9 cellular contexts compared by ENCODE assay signal in the genomic region with DNA sequence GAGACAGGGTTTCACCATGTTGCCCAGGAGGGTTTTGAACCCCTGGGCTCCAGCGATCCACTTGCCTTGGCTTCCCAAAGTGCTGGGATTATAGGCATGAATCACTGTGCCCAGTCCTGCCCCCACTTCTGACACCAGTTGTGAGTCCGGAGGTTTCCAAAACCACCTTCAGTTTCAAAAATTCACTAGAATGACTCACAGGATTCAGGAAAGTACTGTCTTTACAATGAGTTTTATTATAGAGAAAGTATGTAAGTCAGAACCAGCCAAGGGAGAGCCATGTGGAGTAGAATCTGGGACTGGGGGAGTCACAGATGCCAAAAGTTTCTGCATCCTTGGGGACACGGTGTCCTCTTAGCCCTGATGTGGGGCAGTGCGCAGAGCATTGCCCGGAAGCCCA. TPM values are rescaled to one million over a fixed set of nuclear protein-coding genes. Genes with fewer than 3 reads are reported as not detected.
DNase-seq lines count a peak whose midpoint lies in the region; ATAC-seq and TF ChIP-seq lines count a peak whose summit lies in the region.
"Had no signal": no experiment of that assay in that cellular context is flagged by ENCODE, and none has a peak within 500 bp of the region (broad histone marks: within the 10 kb centered on the region; RNA-seq: fewer than 3 reads in every experiment).

No MANE protein-coding gene starts in this region.

- H3K27me3 Mint-ChIP-seq in CD4-positive, alpha-beta T cell: no peaks in the 10 kb centered on the region
- H3K27me3 Mint-ChIP-seq in central memory CD8-positive, alpha-beta T cell: no peaks in the 10 kb centered on the region
- H3K27me3 Mint-ChIP-seq: naive thymus-derived CD4-positive, alpha-beta T cell had no signal

- peak overlapping the region; percentile 91 for H2BK5ac ChIP-seq in IMR-90 (ENCODE audit: low read depth, low read length, poor library complexity, severe bottlenecking)

- H3K79me1 ChIP-seq in IMR-90 (ENCODE audit: low read depth in 1 of 2, low read length in 2 of 2): peaks cover 22 to 64% of the 10 kb centered on the region in 2 experiments

- peaks cover 48% of the 10 kb centered on the region for H3K4me1 Mint-ChIP-seq in CD4-positive, alpha-beta T cell (ENCODE audit: low read depth)
- H3K4me1 Mint-ChIP-seq in central memory CD8-positive, alpha-beta T cell: peaks cover 30% of the 10 kb centered on the region

- peaks cover 68% of the 10 kb centered on the region for H3K36me3 ChIP-seq in IMR-90 (ENCODE audit: control insufficient read depth, insufficient read depth, low read length)
- H3K36me3 ChIP-seq in psoas muscle (ENCODE audit: insufficient read depth in 1 of 2, low read depth in 1 of 2): peaks cover 5 to 72% of the 10 kb centered on the region in 2 donors

- peak; percentile 8; the same call in 1 of the 2 replicates for TF ChIP-seq RAD21 in IMR-90 (IDR thresholded peaks at IDR 0.05; ENCODE audit: low read length)

- H2AK9ac ChIP-seq in IMR-90 (replicated peaks; ENCODE audit: low read depth, low read length, poor library complexity): peak overlapping the region; percentile 93

- in situ Hi-C loops in IMR-90 (cut with MboI; ENCODE audit: low sequenced_read_pairs): no loop called here

- H3K18ac ChIP-seq in IMR-90 (ENCODE audit: low read depth, low read length): no peak overlapping the region; the same call in 1 of the 2 replicates

- WGBS in IMR-90 (ENCODE audit: extremely low coverage in 2 of 2, insufficient read length in 1 of 2), 2 experiments: 100% methylated on average over 1 of the region's 5 CpGs; no CpG with 5 or more reads in 1 of the 2 experiments
- WGBS in psoas muscle, 3 donors: 82 to 95% (median 86%) methylated on average over 5 of the region's 5 CpGs

- H3K4ac ChIP-seq in IMR-90 (ENCODE audit: low read depth, low read length): peak overlapping the region; percentile 83

- intact Hi-C loops in CD4-positive, alpha-beta T cell (cut with DNase I, micrococcal nuclease): loop anchor here (5.0 to 10.0 kb wide), 2 partner anchors 54 to 56 kb away; partner anchors contain the start of gene PLD6 (in 2 of the 2)
- intact Hi-C loops in IMR-90 (cut with micrococcal nuclease) (loop anchor here (5.0 kb wide), 1 partner anchor 109 kb away; the partner anchor contains the start of gene MPRIP), psoas muscle (cut with DNase I) (loop anchor here in 1 of 2 donors (5.0 kb wide), 2 partner anchors 36 to 149 kb away; no protein-coding TSS in a partner anchor)

- no peaks in the 10 kb centered on the region for H3K27me3 ChIP-seq in CD4-positive, alpha-beta T cell (ENCODE audit: control insufficient read depth, insufficient read depth, low read length)
- H3K27me3 ChIP-seq in IMR-90 (ENCODE audit: control insufficient read depth, insufficient read depth, low read length) (no peaks in the 10 kb centered on the region), psoas muscle (ENCODE audit: insufficient read depth in 3 of 3, low read length in 2 of 3) (no peaks in the 10 kb centered on the region)

- H4K20me1 ChIP-seq in IMR-90 (ENCODE audit: insufficient read depth, low read length): peaks cover 25% of the 10 kb centered on the region

- H4K5ac ChIP-seq in IMR-90 (ENCODE audit: low read depth, low read length): peak overlapping the region; percentile 8; the same call in 1 of the 2 replicates

- no peak for DNase-seq in CD4-positive, alpha-beta T cell
- peak; percentile 90 for DNase-seq in IMR-90
- DNase-seq in central memory CD8-positive, alpha-beta T cell (ENCODE audit: low spot score in 2 of 2): no peak
- no peak for DNase-seq in psoas muscle
- DNase-seq in activated effector memory CD4-positive, alpha-beta T cell treated with anti-CD3 and anti-CD28 coated beads, Interleukin-2, amount 50 U/mL, for 16 hours: no peak

- no peak for TF ChIP-seq POLR2A in IMR-90 (IDR thresholded peaks at IDR 0.05; ENCODE audit: low read depth, low read length)

- no TSS peak for BruUV-seq in IMR-90 (replicated peaks; lab: Mats Ljungman, UMichigan)

- no peak overlapping the region for H3K9ac ChIP-seq in IMR-90 (ENCODE audit: low read depth, low read length)

- ATAC-seq in CD4-positive, alpha-beta T cell (ENCODE audit: poor library complexity): no peak
- ATAC-seq in IMR-90 (ENCODE audit: low read depth) (peak; percentile 41), psoas muscle (peak in 2 of 4 donors; percentile 11 to 26), HG02870 (IDR thresholded peaks at IDR 0.05; ENCODE audit: unreplicated experiment) (no peak), HG03280 (IDR thresholded peaks at IDR 0.05; ENCODE audit: unreplicated experiment) (no peak), GM19351 (IDR thresholded peaks at IDR 0.05; ENCODE audit: unreplicated experiment) (no peak)
- no peak for ATAC-seq in central memory CD8-positive, alpha-beta T cell (replicated peaks; ENCODE audit: extremely low read depth, poor library complexity, severe bottlenecking)

- H3K56ac ChIP-seq in IMR-90 (ENCODE audit: extremely low read depth, insufficient read depth, low read length): no peak overlapping the region

- H3K9me1 ChIP-seq in IMR-90 (ENCODE audit: insufficient read depth, low read length): peaks cover 30% of the 10 kb centered on the region

- CTCF ChIA-PET in CD4-positive, alpha-beta T cell (lab: Charles Lee): no interaction called here
- CTCF ChIA-PET in IMR-90 (lab: Yijun Ruan, JAX): no interaction called here

- peak overlapping the region; percentile 73; the same call in 1 of the 2 replicates for H3K23ac ChIP-seq in IMR-90 (ENCODE audit: low read depth, low read length)

- H3K4me1 ChIP-seq in IMR-90 (ENCODE audit: control insufficient read depth, insufficient read depth, low read length): peaks cover 21% of the 10 kb centered on the region
- H3K4me1 ChIP-seq in psoas muscle: peaks cover 38% of the 10 kb centered on the region

- H3K36me3 Mint-ChIP-seq in CD4-positive, alpha-beta T cell (ENCODE audit: low read depth): peaks cover 94% of the 10 kb centered on the region
- H3K36me3 Mint-ChIP-seq in central memory CD8-positive, alpha-beta T cell (ENCODE audit: insufficient read depth): peaks cover 33% of the 10 kb centered on the region

- H2BK20ac ChIP-seq in IMR-90 (ENCODE audit: low read depth, low read length): peak overlapping the region; percentile 73; the same call in 1 of the 2 replicates

- peak overlapping the region; percentile 79 for H3K14ac ChIP-seq in IMR-90 (replicated peaks; ENCODE audit: low read depth, low read length)

- H2AK5ac ChIP-seq in IMR-90 (ENCODE audit: low read depth, low read length): peak overlapping the region; percentile 71; the same call in 1 of the 2 replicates

- no peak overlapping the region for H3K4me3 ChIP-seq in IMR-90 (ENCODE audit: insufficient read depth, low read depth, low read length)
- H3K4me3 ChIP-seq in psoas muscle: no peak overlapping the region

- H4K8ac ChIP-seq in IMR-90 (ENCODE audit: low read depth in 2 of 2, low read length in 2 of 2): peak overlapping the region; percentile 24 to 73; a peak in 1 of 4 replicates

- POLR2A ChIA-PET in CD4-positive, alpha-beta T cell (lab: Charles Lee): no interaction called here
- POLR2A ChIA-PET in IMR-90 (lab: Charles Lee; ENCODE audit: unreplicated experiment): no interaction called here

- peak overlapping the region; percentile 65; the same call in 1 of the 2 replicates for H4K91ac ChIP-seq in IMR-90 (ENCODE audit: insufficient read depth, low read depth, low read length)

- H2AFZ ChIP-seq in IMR-90 (replicated peaks; ENCODE audit: low read length, poor library complexity): no peak overlapping the region

- peak overlapping the region; percentile 25; the same call in 1 of the 2 replicates for H3K4me2 ChIP-seq in IMR-90 (ENCODE audit: low read depth, low read length)

- peak overlapping the region; percentile 56; the same call in 1 of the 2 replicates for H2BK120ac ChIP-seq in IMR-90 (ENCODE audit: low read depth, low read length)

- peak overlapping the region; percentile 81 for H3K27ac Mint-ChIP-seq in CD4-positive, alpha-beta T cell
- peak overlapping the region; percentile 72 for H3K27ac Mint-ChIP-seq in central memory CD8-positive, alpha-beta T cell (ENCODE audit: low read depth)

- dilution Hi-C loops in IMR-90 (cut with HindIII; ENCODE audit: low sequenced_read_pairs, unreplicated experiment): no loop called here

- H3K9me3 Mint-ChIP-seq in CD4-positive, alpha-beta T cell: no peaks in the 10 kb centered on the region
- H3K9me3 Mint-ChIP-seq in central memory CD8-positive, alpha-beta T cell: no peaks in the 10 kb centered on the region
- H3K9me3 Mint-ChIP-seq: naive thymus-derived CD4-positive, alpha-beta T cell had no signal

- H3K4me3 Mint-ChIP-seq in CD4-positive, alpha-beta T cell: no peak overlapping the region
- no peak overlapping the region for H3K4me3 Mint-ChIP-seq in central memory CD8-positive, alpha-beta T cell
- H3K4me3 Mint-ChIP-seq: naive thymus-derived CD4-positive, alpha-beta T cell had no signal

- no peak for TF ChIP-seq CTCF in CD4-positive, alpha-beta T cell (IDR thresholded peaks at IDR 0.05)
- TF ChIP-seq CTCF in IMR-90 (conservative IDR thresholded peaks at IDR 0.05; ENCODE audit: low read depth, low read length): no peak
- TF ChIP-seq CTCF in psoas muscle (IDR thresholded peaks at IDR 0.05): no peak

- no peak overlapping the region for H3K27ac ChIP-seq in CD4-positive, alpha-beta T cell (ENCODE audit: low read depth, low read length)
- peak overlapping the region; percentile 53 for H3K27ac ChIP-seq in IMR-90 (ENCODE audit: insufficient read depth, low read length)
- H3K27ac ChIP-seq in psoas muscle: peak overlapping the region; percentile 90

- no peaks in the 10 kb centered on the region for H3K9me3 ChIP-seq in CD4-positive, alpha-beta T cell (ENCODE audit: control insufficient read depth, low read length)
- H3K9me3 ChIP-seq in IMR-90 (ENCODE audit: control insufficient read depth, insufficient read depth, low read length) (no peaks in the 10 kb centered on the region), psoas muscle (no peaks in the 10 kb centered on the region)

- H2BK15ac ChIP-seq in IMR-90 (ENCODE audit: low read depth, low read length): peak overlapping the region; percentile 63; the same call in 1 of the 3 replicates

TF ChIP-seq in IMR-90, 13 proteins besides CTCF, POLR2A, EP300 and RAD21:
- TF ChIP-seq BHLHE40 (IDR thresholded peaks at IDR 0.05; ENCODE audit: low read depth, low read length) (no peak), RCOR1 (IDR thresholded peaks at IDR 0.05; ENCODE audit: insufficient replicate concordance, low read length) (peak; percentile 84), MAFK (IDR thresholded peaks at IDR 0.05; ENCODE audit: low read depth, low read length) (no peak), CHD1 (IDR thresholded peaks at IDR 0.05; ENCODE audit: low read depth, low read length) (no peak), FOS (IDR thresholded peaks at IDR 0.05; ENCODE audit: low read depth, low read length) (peak; percentile 74), MAZ (IDR thresholded peaks at IDR 0.05; ENCODE audit: borderline replicate concordance, low read depth, low read length) (no peak), SMC3 (IDR thresholded peaks at IDR 0.05; ENCODE audit: low read depth, low read length) (no peak)

RNA-seq across cellular contexts. Expression of gene PLD6, which starts 55.1 kb away (rescaled TPM):
- total RNA-seq in CD4-positive, alpha-beta T cell: 1 to 10 TPM; 7.1 to 7.5 TPM
- 1.1 TPM in 2 replicates for total RNA-seq in IMR-90 (2012; rRNA removed)
- polyA plus RNA-seq in IMR-90 (2012; rRNA removed): 0.98 and 1.5 TPM in 2 replicates
- polyA plus RNA-seq in IMR-90 (2012; cell fraction: cytosol; rRNA removed): 0.81 and 1.1 TPM in 2 replicates
- polyA plus RNA-seq in IMR-90 (2012; cell fraction: nucleus; rRNA removed; ENCODE audit: low replicate concordance): 1.8 and 3.3 TPM in 2 replicates
- total RNA-seq in psoas muscle: 1 to 10 TPM in 3 of 4 donors, under 1 TPM in 1; 0.84 to 5.4 (median 2.7) TPM
- polyA plus RNA-seq in psoas muscle: 1 to 10 TPM; 1.3 to 2.5 (median 2.5) TPM
